Comparison of ENCODE assay signal across 35 cellular contexts in the genomic region with DNA sequence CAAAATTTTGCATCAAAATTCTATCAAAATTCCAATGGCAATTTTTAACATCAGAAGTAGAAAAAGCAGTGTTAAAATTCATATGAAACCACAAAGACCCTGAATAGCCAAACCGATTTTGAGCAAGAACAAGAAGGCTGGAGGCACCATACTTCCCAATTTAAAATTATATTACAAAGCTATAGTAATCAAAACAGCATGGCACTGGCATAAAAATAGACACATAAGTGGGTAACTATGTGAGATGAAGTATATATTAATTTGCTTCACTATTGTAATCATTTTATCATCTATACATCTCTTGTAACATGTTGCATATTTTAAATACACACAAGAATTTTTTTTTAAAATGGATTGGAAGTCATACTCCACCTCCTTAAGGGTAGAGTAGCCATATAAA.
DNase-seq lines count a peak whose midpoint lies in the region; ATAC-seq, FAIRE-seq and TF ChIP-seq lines count a peak whose summit lies in the region.
"Had no signal": no experiment of that assay in that cellular context is flagged by ENCODE, and none has a peak within 500 bp of the region (broad histone marks: within the 10 kb centered on the region; RNA-seq: fewer than 3 reads in every experiment).

No MANE protein-coding gene starts in this region.

- no peaks in the 10 kb centered on the region for H3K9me1 ChIP-seq in K562 (ENCODE audit: control insufficient read depth, insufficient read depth, low read length)

- H4K20me1 ChIP-seq in K562 (replicated peaks; ENCODE audit: control insufficient read depth, insufficient read depth, low read length), result no peaks in the 10 kb centered on the region
- H4K20me1 ChIP-seq in H1 (replicated peaks in 1 of 2; ENCODE audit: control insufficient read depth in 1 of 2, insufficient read depth in 2 of 2, low read length in 2 of 2), result no peaks in the 10 kb centered on the region
- H4K20me1 ChIP-seq: BLaER1; BLaER1 treated with 17β-estradiol and CSF1 and Interleukin-3, amounts not matched to agents 10 nM and 100 nM had no signal

- BruUV-seq in K562 (replicated peaks; lab: Mats Ljungman, UMichigan), result no TSS peak

- H3K9ac ChIP-seq in K562 (ENCODE audit: insufficient read depth in 1 of 2, low read depth in 2 of 2, low read length in 2 of 2), result no peak overlapping the region
- H3K9ac ChIP-seq in H1 (replicated peaks in 1 of 4; ENCODE audit: extremely low read depth in 1 of 4, low read depth in 3 of 4, low read length in 3 of 4), result no peak overlapping the region
- H3K9ac ChIP-seq: BLaER1; BLaER1 treated with 17β-estradiol and CSF1 and Interleukin-3, amounts not matched to agents 10 nM and 100 nM had no signal

- DNase-seq in WTC11 (ENCODE audit: low spot score) (no peak), K562 (ENCODE audit: extremely low read depth in 1 of 4, low spot score in 3 of 4) (no peak), H1 (ENCODE audit: low read depth in 1 of 2, low spot score in 2 of 2) (no peak), NCI-H526 treated with DMSO at 0.1 percent for 48 hours (lab: John Stamatoyannopoulos, UW) (no peak)
- DNase-seq in activated T-cell treated with anti-CD3 and anti-CD28 coated beads, Interleukin-2, amount 50 U/mL, for 4 hours, result no peak
- no peak for DNase-seq in activated naive CD4-positive, alpha-beta T cell treated with Interleukin-2 at 50 U/mL for 16 hours
- DNase-seq: 8988T; ACHN; AML-193; BE2C; C1 segment of cervical spinal cord; Caco-2; Calu3; CD4-positive, alpha-beta memory T cell; CD4-positive, alpha-beta T cell; CD4-positive, CD25-positive, alpha-beta regulatory T cell; CD8-positive, alpha-beta memory T cell; CD8-positive, alpha-beta T cell; COR-L47; DMS 273 treated with DMSO at 0.1 percent for 48 hours; DMS153; DMS53; DMS79; DMS79 treated with DMSO at 0.1 percent for 48 hours; DND-41; EL had no signal

- H2BK15ac ChIP-seq in H1 (ENCODE audit: low read length), result no peak overlapping the region

- H3K23ac ChIP-seq in H1 (ENCODE audit: insufficient read length), result no peak overlapping the region

- H2AFZ ChIP-seq in K562 (ENCODE audit: low read depth, low read length) (no peak overlapping the region), H1 (ENCODE audit: low read length) (no peak overlapping the region)

- no peak overlapping the region for H3K4me3 ChIP-seq in K562
- no peak overlapping the region for H3K4me3 ChIP-seq in H1 (ENCODE audit: extremely low read depth in 1 of 4, insufficient read depth in 2 of 4, low read depth in 3 of 4, low read length in 4 of 4)
- H3K4me3 ChIP-seq: A549; BLaER1; BLaER1 treated with 17β-estradiol and CSF1 and Interleukin-3, amounts not matched to agents 10 nM and 100 nM had no signal

- H3K4me2 ChIP-seq in K562 (ENCODE audit: insufficient read depth, low read length) (no peak overlapping the region), H1 (ENCODE audit: insufficient read depth in 1 of 2, low read depth in 2 of 2, low read length in 2 of 2) (no peak overlapping the region)
- H3K4me2 ChIP-seq: A549; BLaER1; BLaER1 treated with 17β-estradiol and CSF1 and Interleukin-3, amounts not matched to agents 10 nM and 100 nM had no signal

- CTCF ChIA-PET in WTC11 (lab: Charles Lee), result no interaction called here
- CTCF ChIA-PET in K562 (lab: Yijun Ruan, JAX; ENCODE audit: low intra/inter-chr PET ratio), result no interaction called here
- CTCF ChIA-PET in H1 (lab: Charles Lee; ENCODE audit: partially characterized antibody), result interaction anchor here (1.6 kb wide), 1 partner anchor 21 kb away, joined by 4 read pairs; no protein-coding TSS in a partner anchor

- TF ChIP-seq CTCF in WTC11 (IDR thresholded peaks at IDR 0.05) (no peak), K562 (IDR thresholded peaks at IDR 0.05 in 2 of 3, conservative IDR thresholded peaks at IDR 0.05 in 1 of 3; ENCODE audit: insufficient read depth in 2 of 3, low read depth in 1 of 3, low read length in 3 of 3) (no peak), H1 (IDR thresholded peaks at IDR 0.05; ENCODE audit: control extremely low read depth in 1 of 3, insufficient read depth in 1 of 3, low read depth in 1 of 3, low read length in 3 of 3) (no peak)

- intact Hi-C loops in K562 (cut with micrococcal nuclease), result no loop called here

- no peaks in the 10 kb centered on the region for H3K27me3 ChIP-seq in K562 (ENCODE audit: control insufficient read depth in 2 of 2, insufficient read depth in 2 of 2, low read length in 2 of 2)
- H3K27me3 ChIP-seq in H1 (replicated peaks in 1 of 4; ENCODE audit: control insufficient read depth in 3 of 4, extremely low read depth in 1 of 4, insufficient read depth in 3 of 4, low read length in 3 of 4), result no peaks in the 10 kb centered on the region
- H3K27me3 ChIP-seq: BLaER1; BLaER1 treated with 17β-estradiol and CSF1 and Interleukin-3, amounts not matched to agents 10 nM and 100 nM had no signal

- H3K36me3 ChIP-seq in K562 (ENCODE audit: control insufficient read depth, insufficient read depth, low read length) (no peaks in the 10 kb centered on the region), H1 (ENCODE audit: control insufficient read depth in 2 of 4, insufficient read depth in 4 of 4, low read length in 3 of 4) (no peaks in the 10 kb centered on the region; a peak in 1 of 8 replicates)
- H3K36me3 ChIP-seq: BE2C; BLaER1; BLaER1 treated with 17β-estradiol and CSF1 and Interleukin-3, amounts not matched to agents 10 nM and 100 nM had no signal

- no peak overlapping the region for H3K4me3 Mint-ChIP-seq in WTC11
- H3K4me3 Mint-ChIP-seq in activated T-cell treated with anti-CD3 and anti-CD28 coated beads, Interleukin-2, amount 50 U/mL, for 4 hours, result no peak overlapping the region
- H3K4me3 Mint-ChIP-seq: B cell; CD14-positive monocyte; CD4-positive, alpha-beta memory T cell; CD4-positive, alpha-beta T cell; CD4-positive, CD25-positive, alpha-beta regulatory T cell; CD8-positive, alpha-beta memory T cell; CD8-positive, alpha-beta T cell had no signal

- no peaks in the 10 kb centered on the region for H3K27me3 Mint-ChIP-seq in WTC11 (ENCODE audit: low read depth)
- H3K27me3 Mint-ChIP-seq in activated T-cell treated with anti-CD3 and anti-CD28 coated beads, Interleukin-2, amount 50 U/mL, for 4 hours (ENCODE audit: low read depth), result no peaks in the 10 kb centered on the region
- H3K27me3 Mint-ChIP-seq: B cell; CD4-positive, alpha-beta memory T cell; CD4-positive, alpha-beta T cell; CD4-positive, CD25-positive, alpha-beta regulatory T cell; CD8-positive, alpha-beta memory T cell had no signal

- peaks cover 22% of the 10 kb centered on the region for H3K4me1 Mint-ChIP-seq in WTC11
- H3K4me1 Mint-ChIP-seq in activated T-cell treated with anti-CD3 and anti-CD28 coated beads, Interleukin-2, amount 50 U/mL, for 4 hours (ENCODE audit: low read depth), result no peaks in the 10 kb centered on the region
- H3K4me1 Mint-ChIP-seq: B cell; CD14-positive monocyte; CD4-positive, alpha-beta memory T cell; CD4-positive, CD25-positive, alpha-beta regulatory T cell; CD8-positive, alpha-beta memory T cell had no signal

- POLR2A ChIA-PET in WTC11 (lab: Charles Lee) (no interaction called here), K562 (lab: Yijun Ruan, JAX) (no interaction called here), H1 (lab: Charles Lee; ENCODE audit: partially characterized antibody) (no interaction called here)

- H3K23me2 ChIP-seq in H1 (ENCODE audit: low read depth, low read length), result no peaks in the 10 kb centered on the region

- no peak overlapping the region for H3K18ac ChIP-seq in H1 (ENCODE audit: extremely low read depth, low read length)

- no peak for FAIRE-seq in K562 (lab: Jason Lieb, UNC)
- FAIRE-seq in H1 (lab: Jason Lieb, UNC), result no peak
- FAIRE-seq: A204.1, D721Med had no signal

- in situ Hi-C loops in K562 (cut with MboI), result no loop called here

- peaks cover 13% of the 10 kb centered on the region for H3K9me3 Mint-ChIP-seq in WTC11
- H3K9me3 Mint-ChIP-seq in activated T-cell treated with anti-CD3 and anti-CD28 coated beads, Interleukin-2, amount 50 U/mL, for 4 hours, result peaks cover 13% of the 10 kb centered on the region

- H4K8ac ChIP-seq in H1 (ENCODE audit: extremely low read depth, insufficient read depth, low read length), result no peak overlapping the region

- ATAC-seq in WTC11 (no peak), K562 (no peak)
- no peak for ATAC-seq in activated T-cell treated with anti-CD3 and anti-CD28 coated beads, Interleukin-2, amount 50 U/mL, for 4 hours
- ATAC-seq: A549; CD8-positive, alpha-beta T cell had no signal

- H4K5ac ChIP-seq in H1 (ENCODE audit: insufficient read length, low read depth, low read length), result no peak overlapping the region

- H3K4ac ChIP-seq in H1 (replicated peaks; ENCODE audit: insufficient read length, low read depth, low read length), result no peak overlapping the region

- H3K4me1 ChIP-seq in K562 (replicated peaks in 1 of 2; ENCODE audit: control insufficient read depth in 2 of 2, insufficient read depth in 2 of 2, low read length in 2 of 2) (no peaks in the 10 kb centered on the region), H1 (replicated peaks in 1 of 4; ENCODE audit: control insufficient read depth in 3 of 4, insufficient read depth in 4 of 4, low read length in 3 of 4) (peaks cover 0 to 5% (median 2%) of the 10 kb centered on the region in 4 experiments; a peak in 4 of 7 replicates)
- H3K4me1 ChIP-seq: A549; BE2C; BLaER1; BLaER1 treated with 17β-estradiol and CSF1 and Interleukin-3, amounts not matched to agents 10 nM and 100 nM; Caco-2 had no signal

- H3K79me2 ChIP-seq in K562 (ENCODE audit: control insufficient read depth, insufficient read depth, low read length), result no peaks in the 10 kb centered on the region
- no peaks in the 10 kb centered on the region for H3K79me2 ChIP-seq in H1 (ENCODE audit: control insufficient read depth in 1 of 2, insufficient read depth in 2 of 2, low read length in 2 of 2)

- no peak overlapping the region for H2BK12ac ChIP-seq in H1 (ENCODE audit: low read depth, low read length)

- TF ChIP-seq POLR2A in K562 (conservative IDR thresholded peaks at IDR 0.05) (no peak), H1 (IDR thresholded peaks at IDR 0.05; ENCODE audit: control extremely low read depth in 1 of 2, low read depth in 2 of 2, low read length in 2 of 2) (no peak)

- no peak overlapping the region for H2BK20ac ChIP-seq in H1 (ENCODE audit: low read length)

- no peak overlapping the region for H4K91ac ChIP-seq in H1 (replicated peaks; ENCODE audit: insufficient read length, low read length)

- 13% methylated on average over 1 of the region's 1 CpG for WGBS in K562 (ENCODE audit: insufficient coverage, low coverage, missing lambda C conversion rate)
- WGBS in H1 (ENCODE audit: extremely low coverage in 1 of 2, insufficient coverage in 1 of 2, insufficient read length in 1 of 2, insufficient replicate concordance in 2 of 2, low coverage in 1 of 2, low lambda C conversion rate in 2 of 2, missing lambda C conversion rate in 1 of 2), 2 experiments, result 88% methylated on average over 1 of the region's 1 CpG; no CpG with 5 or more reads in 1 of the 2 experiments

- H3K9me3 ChIP-seq in K562 (replicated peaks; ENCODE audit: control insufficient read depth, insufficient read depth, low read depth, low read length) (no peaks in the 10 kb centered on the region), H1 (ENCODE audit: insufficient read depth in 2 of 2, low read depth in 1 of 2, low read length in 1 of 2) (0 out of 4 replicates have a peak, but pooled peaks cover 0 to 2% of the 10 kb centered on the region in 2 experiments)
- H3K9me3 ChIP-seq: BE2C had no signal

- H3K27ac Mint-ChIP-seq in WTC11, result no peak overlapping the region
- H3K27ac Mint-ChIP-seq: B cell; CD14-positive monocyte; CD4-positive, alpha-beta memory T cell; CD4-positive, alpha-beta T cell; CD4-positive, CD25-positive, alpha-beta regulatory T cell; CD8-positive, alpha-beta memory T cell; CD8-positive, alpha-beta T cell had no signal

- no peak overlapping the region for H2BK5ac ChIP-seq in H1 (ENCODE audit: low read depth, low read length)

- TF ChIP-seq EP300 in K562 (IDR thresholded peaks at IDR 0.05; ENCODE audit: low read length) (no peak), H1 (IDR thresholded peaks at IDR 0.05; ENCODE audit: borderline replicate concordance in 1 of 2, low read depth in 2 of 2, low read length in 2 of 2) (no peak)

- H3K27ac ChIP-seq in K562 (ENCODE audit: extremely low read depth, low read depth, low read length), result no peak overlapping the region
- H3K27ac ChIP-seq in H1 (ENCODE audit: low read depth, low read length), result no peak overlapping the region
- H3K27ac ChIP-seq: 22Rv1; A549; BLaER1; BLaER1 treated with 17β-estradiol and CSF1 and Interleukin-3, amounts not matched to agents 10 nM and 100 nM; C4-2B had no signal

- H3K56ac ChIP-seq in H1 (replicated peaks; ENCODE audit: insufficient read length, low read depth, low read length), result no peak overlapping the region

- no peak overlapping the region for H3K14ac ChIP-seq in H1 (ENCODE audit: insufficient read length)

- H2AK5ac ChIP-seq in H1 (ENCODE audit: low read depth, low read length), result no peak overlapping the region

- TF ChIP-seq RAD21 in K562 (CRISPR knock-in tag; conservative IDR thresholded peaks at IDR 0.05 in 1 of 2, IDR thresholded peaks at IDR 0.05 in 1 of 2), result no peak
- no peak for TF ChIP-seq RAD21 in H1 (IDR thresholded peaks at IDR 0.05 in 1 of 2, conservative IDR thresholded peaks at IDR 0.05 in 1 of 2; ENCODE audit: low read depth in 2 of 2, low read length in 2 of 2)

- H3K36me3 Mint-ChIP-seq in WTC11, result no peaks in the 10 kb centered on the region; the same call in 1 of the 2 replicates
- H3K36me3 Mint-ChIP-seq in activated T-cell treated with anti-CD3 and anti-CD28 coated beads, Interleukin-2, amount 50 U/mL, for 4 hours (ENCODE audit: insufficient read depth), result no peaks in the 10 kb centered on the region
- H3K36me3 Mint-ChIP-seq: CD14-positive monocyte; CD4-positive, alpha-beta memory T cell; CD4-positive, CD25-positive, alpha-beta regulatory T cell; CD8-positive, alpha-beta memory T cell; CD8-positive, alpha-beta T cell had no signal

- H3K79me1 ChIP-seq in H1 (ENCODE audit: low read depth, low read length), result no peaks in the 10 kb centered on the region

- H2BK120ac ChIP-seq in H1 (replicated peaks; ENCODE audit: low read depth, low read length), result no peak overlapping the region
